Comparison of ENCODE assay signal across 12 cellular contexts in genomic region chr10:21195149-21195731, GRCh38.
DNase-seq lines count a peak whose midpoint lies in the region; FAIRE-seq and TF ChIP-seq lines count a peak whose summit lies in the region.
"Had no signal": no experiment of that assay in that cellular context is flagged by ENCODE, and none has a peak within 500 bp of the region (broad histone marks: within the 10 kb centered on the region; RNA-seq: fewer than 3 reads in every experiment).

No MANE protein-coding gene starts in this region.

- H3K27ac Mint-ChIP-seq in HFFc6 = no peak overlapping the region
- H3K27ac Mint-ChIP-seq: activated naive CD4-positive, alpha-beta T cell treated with anti-CD3 and anti-CD28 coated beads, Interleukin-2, amount 50 U/mL, for 24 hours; neural progenitor cell had no signal

- DNase-seq in NCI-H345 (lab: John Stamatoyannopoulos, UW) (peak; percentile 12), NCI-H345 treated with DMSO at 0.1 percent for 48 hours (lab: John Stamatoyannopoulos, UW; ENCODE audit: unreplicated experiment) (no peak), PC-9 (peak; percentile 54 to 91), thyroid gland (peak; percentile 50 to 56), HFFc6 (no peak)
- DNase-seq in activated CD4-positive, alpha-beta T cell treated with anti-CD3 and anti-CD28 coated beads for 1 hour = no peak
- no peak for DNase-seq in activated naive CD4-positive, alpha-beta T cell treated with anti-CD3 and anti-CD28 coated beads, Interleukin-2, amount 50 U/mL, for 16 hours
- DNase-seq: NCI-H1436 had no signal

- CTCF ChIA-PET in PC-9 (lab: Charles Lee) = interaction anchor here (0.6 to 0.7 kb wide), 3 partner anchors 40 to 84 kb away, joined by 3 to 4 read pairs (median 3); no protein-coding TSS in a partner anchor

- H3K9me3 ChIP-seq in PC-9 (ENCODE audit: insufficient read depth, low read depth) (0 out of 2 replicates have a peak, but pooled peaks cover 8% of the 10 kb centered on the region), thyroid gland (no peaks in the 10 kb centered on the region)

- H3K9me2 ChIP-seq in PC-9 (ENCODE audit: insufficient read depth) = no peaks in the 10 kb centered on the region

- H3K4me3 Mint-ChIP-seq in HFFc6 = no peak overlapping the region
- H3K4me3 Mint-ChIP-seq: activated naive CD4-positive, alpha-beta T cell treated with anti-CD3 and anti-CD28 coated beads, Interleukin-2, amount 50 U/mL, for 24 hours; neural progenitor cell had no signal

- TF ChIP-seq POLR2A in thyroid gland (IDR thresholded peaks at IDR 0.05) = no peak

- H3K4me3 ChIP-seq in PC-9 = peak overlapping the region; percentile 9; the same call in 1 of the 2 replicates
- no peak overlapping the region for H3K4me3 ChIP-seq in thyroid gland (replicated peaks in 1 of 3)
- H3K4me3 ChIP-seq: neural progenitor cell had no signal

- H3K27me3 Mint-ChIP-seq in HFFc6 (ENCODE audit: insufficient read depth) = peaks cover 2% of the 10 kb centered on the region

- H3K9me3 Mint-ChIP-seq in HFFc6 = peaks cover 18% of the 10 kb centered on the region

- no peaks in the 10 kb centered on the region for H3K36me3 ChIP-seq in PC-9 (ENCODE audit: low read depth)
- H3K36me3 ChIP-seq in thyroid gland = no peaks in the 10 kb centered on the region
- H3K36me3 ChIP-seq: neural progenitor cell had no signal

- BruUV-seq in PC-9 (replicated peaks; lab: Mats Ljungman, UMichigan) = no TSS peak

- FAIRE-seq in islet of Langerhans (lab: Jason Lieb, UNC) = peak; percentile 55
- FAIRE-seq: H1 had no signal

- H3K27me3 ChIP-seq in PC-9 (ENCODE audit: insufficient read depth, low read depth) (no peaks in the 10 kb centered on the region), thyroid gland (no peaks in the 10 kb centered on the region)
- H3K27me3 ChIP-seq: neural progenitor cell had no signal

- WGBS in thyroid gland, 2 donors = 31 to 43% methylated on average over 1 of the region's 1 CpG

- H3K79me2 ChIP-seq in PC-9 (ENCODE audit: low read depth) = no peaks in the 10 kb centered on the region

- peaks cover 9% of the 10 kb centered on the region; the same call in 1 of the 2 replicates for H3K36me3 Mint-ChIP-seq in HFFc6 (ENCODE audit: low read depth)
- H3K36me3 Mint-ChIP-seq: activated naive CD4-positive, alpha-beta T cell treated with anti-CD3 and anti-CD28 coated beads, Interleukin-2, amount 50 U/mL, for 24 hours had no signal

- no peak for TF ChIP-seq CTCF in PC-9 (conservative IDR thresholded peaks at IDR 0.05)
- no peak for TF ChIP-seq CTCF in thyroid gland (IDR thresholded peaks at IDR 0.05)
- no peak for TF ChIP-seq CTCF in HFFc6 (IDR thresholded peaks at IDR 0.05)

- no peaks in the 10 kb centered on the region for H4K20me1 ChIP-seq in PC-9 (ENCODE audit: insufficient read depth)

- intact Hi-C loops in PC-9 (cut with micrococcal nuclease; ENCODE audit: unreplicated experiment) (loop anchor here (1.0 to 10.0 kb wide), 3 partner anchors 169 to 1230 kb away; partner anchors contain the start of gene NEBL), thyroid gland (cut with DNase I) (no loop called here)

- H3F3A ChIP-seq in PC-9 (ENCODE audit: insufficient read depth, low read depth) = peaks cover 28% of the 10 kb centered on the region

- H3K4me1 ChIP-seq in PC-9 (replicated peaks; ENCODE audit: insufficient read depth) (peaks cover 49% of the 10 kb centered on the region), thyroid gland (peaks cover 30 to 39% of the 10 kb centered on the region in 2 donors)
- H3K4me1 ChIP-seq: neural progenitor cell had no signal

- no peak overlapping the region for H2AFZ ChIP-seq in PC-9
- H2AFZ ChIP-seq: neural progenitor cell had no signal

- no peaks in the 10 kb centered on the region for H3K4me1 Mint-ChIP-seq in HFFc6 (ENCODE audit: low read depth)
- H3K4me1 Mint-ChIP-seq: activated naive CD4-positive, alpha-beta T cell treated with anti-CD3 and anti-CD28 coated beads, Interleukin-2, amount 50 U/mL, for 24 hours had no signal

- H3K4me2 ChIP-seq in PC-9 = peak overlapping the region; percentile 70
- H3K4me2 ChIP-seq: neural progenitor cell had no signal

- peak overlapping the region; percentile 96 for H3K27ac ChIP-seq in PC-9
- peak overlapping the region; percentile 56 to 80 (median 66) for H3K27ac ChIP-seq in thyroid gland
- H3K27ac ChIP-seq: neural progenitor cell had no signal

- POLR2A ChIA-PET in PC-9 (lab: Charles Lee; ENCODE audit: unreplicated experiment) = interaction anchor here (0.7 kb wide), 3 partner anchors 20 to 1071 kb away, joined by 5 to 14 read pairs (median 11); no protein-coding TSS in a partner anchor

Comparison
In these comparisons a context has a peak if more than half of its experiments do, and no peak if none do; other contexts are left out.
1. DNase-seq: peak in NCI-H345 (single experiment), PC-9 (2 of 2) and thyroid gland (2 of 2); none in NCI-H345 treated with DMSO at 0.1 percent for 48 hours (single experiment), HFFc6 (single experiment), activated CD4-positive, alpha-beta T cell treated with anti-CD3 and anti-CD28 coated beads for 1 hour (single experiment) and activated naive CD4-positive, alpha-beta T cell treated with anti-CD3 and anti-CD28 coated beads, Interleukin-2, amount 50 U/mL, for 16 hours (single experiment).